In genomic region chr3:114827495-114827894, GRCh38 we compare ENCODE assay signal across 8 cellular contexts.
DNase-seq lines count a peak whose midpoint lies in the region; ATAC-seq, FAIRE-seq and TF ChIP-seq lines count a peak whose summit lies in the region.

No MANE protein-coding gene starts in this region.

- H3K9me3 ChIP-seq in pancreas: no peaks in the 10 kb centered on the region

- TF ChIP-seq CTCF in pancreas (IDR thresholded peaks at IDR 0.05): peak in 3 of 4 donors; percentile 28 to 58 (median 56)

- peaks cover 6 to 22% (median 13%) of the 10 kb centered on the region in 3 donors for H3K4me1 ChIP-seq in pancreas

- intact Hi-C loops in pancreas (cut with DNase I): loop anchor here in 1 of 3 donors (10.0 kb wide), 1 partner anchor 337 kb away; no protein-coding TSS in a partner anchor

- WGBS in pancreas, 2 donors: 70 to 81% methylated on average over 1 of the region's 1 CpG

- peak; percentile 81 for ATAC-seq in GM21723 (IDR thresholded peaks at IDR 0.05; ENCODE audit: unreplicated experiment)
- ATAC-seq in pancreas: peak; percentile 73 to 92 (median 88)

- no peak overlapping the region for H3K4me3 ChIP-seq in pancreas

- DNase-seq in ELF-1 (ENCODE audit: low read depth, low spot score) (peak; percentile 40), NAMALWA (ENCODE audit: low spot score) (peak; percentile 76), SHP77 treated with DMSO at 0.1 percent for 48 hours (lab: John Stamatoyannopoulos, UW) (peak; percentile 60), fibroblast of peridontal ligament (ENCODE audit: extremely low read depth) (peak; percentile 78), pancreas (peak in 1 of 6 donors; percentile 26), mucosa of gallbladder (ENCODE audit: low spot score) (no peak)
- no peak for DNase-seq in activated CD4-positive, alpha-beta T cell treated with anti-CD3 and anti-CD28 coated beads for 4 hours

- no peak overlapping the region for H3K27ac ChIP-seq in pancreas

- peak; percentile 51 for FAIRE-seq in pancreas (lab: Jason Lieb, UNC)

- no peaks in the 10 kb centered on the region for H3K36me3 ChIP-seq in pancreas

- no peaks in the 10 kb centered on the region for H3K27me3 ChIP-seq in pancreas

Comparison
In these comparisons a context has a peak if more than half of its experiments do, and no peak if none do; other contexts are left out.
1. DNase-seq: peak in ELF-1 (single experiment), NAMALWA (single experiment), SHP77 treated with DMSO at 0.1 percent for 48 hours (single experiment) and fibroblast of peridontal ligament (single experiment); none in activated CD4-positive, alpha-beta T cell treated with anti-CD3 and anti-CD28 coated beads for 4 hours (0 of 2) and mucosa of gallbladder (single experiment).